In genomic region chr16:6558133-6558532, GRCh38 we compare ENCODE assay signal across 14 cellular contexts.
"Had no signal": no experiment of that assay in that cellular context is flagged by ENCODE, and none has a peak within 500 bp of the region (broad histone marks: within the 10 kb centered on the region; RNA-seq: fewer than 3 reads in every experiment).

No MANE protein-coding gene starts in this region.

- H3K27me3 ChIP-seq: ascending aorta, heart left ventricle, spleen, tibial nerve had no signal

- H3K27ac Mint-ChIP-seq: mesothelial cell of epicardium; stimulated activated naive B cell treated with anti-CD40 and anti-IgM and Interleukin-4, amounts not matched to agents 10 μg/mL and 1 μg/mL and 100 μg/mL, for 72 hours had no signal

- H3K27me3 Mint-ChIP-seq: stimulated activated naive B cell treated with anti-CD40 and anti-IgM and Interleukin-4, amounts not matched to agents 10 μg/mL and 1 μg/mL and 100 μg/mL, for 72 hours had no signal

- H3K27ac ChIP-seq: ascending aorta, heart left ventricle, prostate gland, spleen, tibial nerve had no signal

- ATAC-seq: heart left ventricle; sciatic nerve; stimulated activated naive B cell treated with anti-CD40 and anti-IgM and Interleukin-4, amounts not matched to agents 10 μg/mL and 1 μg/mL and 100 μg/mL, for 72 hours had no signal

- H3K4me3 Mint-ChIP-seq: mesothelial cell of epicardium; stimulated activated naive B cell treated with anti-CD40 and anti-IgM and Interleukin-4, amounts not matched to agents 10 μg/mL and 1 μg/mL and 100 μg/mL, for 72 hours had no signal

- H3K4me1 Mint-ChIP-seq: mesothelial cell of epicardium; stimulated activated naive B cell treated with anti-CD40 and anti-IgM and Interleukin-4, amounts not matched to agents 10 μg/mL and 1 μg/mL and 100 μg/mL, for 72 hours had no signal

- H3K9me3 Mint-ChIP-seq: mesothelial cell of epicardium had no signal

- H3K36me3 ChIP-seq: ascending aorta, heart left ventricle, prostate gland, spleen, tibial nerve had no signal

- H3K9me3 ChIP-seq: ascending aorta, heart left ventricle, prostate gland, tibial nerve had no signal

- H3K4me3 ChIP-seq: ascending aorta, heart left ventricle, prostate gland, spleen, tibial nerve had no signal

- H3K4me1 ChIP-seq: ascending aorta, heart left ventricle, prostate gland, spleen, tibial nerve had no signal

- DNase-seq: activated CD4-positive, alpha-beta T cell treated with anti-CD3 and anti-CD28 coated beads for 1 hour; activated CD4-positive, alpha-beta T cell treated with anti-CD3 and anti-CD28 coated beads, Interleukin-2, amount 50 U/mL, for 48 hours; activated gamma-delta T cell treated with Interleukin-2 at 50 U/mL for 16 hours; activated T-cell treated with anti-CD3 and anti-CD28 coated beads, Interleukin-2, amount 50 U/mL, for 48 hours; heart left ventricle; spleen; stimulated activated CD4-positive, alpha-beta T cell treated with anti-CD3 and anti-CD28 coated beads, Interleukin-1b, Interleukin-23, amount 100 ng/mL, for 48 hours; stimulated activated naive B cell treated with anti-CD40 and anti-IgM and Interleukin-4, amounts not matched to agents 10 μg/mL and 1 μg/mL and 100 μg/mL, for 72 hours; T-helper 9 cell had no signal

- H3K36me3 Mint-ChIP-seq: mesothelial cell of epicardium; stimulated activated naive B cell treated with anti-CD40 and anti-IgM and Interleukin-4, amounts not matched to agents 10 μg/mL and 1 μg/mL and 100 μg/mL, for 72 hours had no signal
